In genomic region chr16:89506791-89507191, GRCh38 we compare ENCODE assay signal across 8 cellular contexts. TPM values are rescaled to one million over a fixed set of nuclear protein-coding genes. Genes with fewer than 3 reads are reported as not detected.
DNase-seq lines count a peak whose midpoint lies in the region; ATAC-seq and TF ChIP-seq lines count a peak whose summit lies in the region.

No MANE protein-coding gene starts in this region.

- DNase-seq in H7 (peak; percentile 64), endothelial cell (ENCODE audit: low spot score) (no peak), skeletal muscle cell (ENCODE audit: low read depth) (no peak), mucosa of gallbladder (ENCODE audit: low spot score) (no peak), A172 (ENCODE audit: low spot score) (no peak), NCI-H2171 (lab: John Stamatoyannopoulos, UW) (no peak)
- peak; percentile 41 for DNase-seq in activated CD4-positive, alpha-beta T cell treated with anti-CD3 and anti-CD28 coated beads, Interleukin-2, amount 10 ng/mL, durations not matched to agents 7 days and 5 days

- peaks cover 45% of the 10 kb centered on the region for H3K4me1 Mint-ChIP-seq in activated CD4-positive, alpha-beta T cell treated with anti-CD3 and anti-CD28 coated beads, Interleukin-2, amount 10 ng/mL, durations not matched to agents 7 days and 5 days
- H3K4me1 Mint-ChIP-seq in endothelial cell (ENCODE audit: unreplicated experiment): peaks cover 21% of the 10 kb centered on the region

- H3K27me3 Mint-ChIP-seq in activated CD4-positive, alpha-beta T cell treated with anti-CD3 and anti-CD28 coated beads, Interleukin-2, amount 10 ng/mL, durations not matched to agents 7 days and 5 days: no peaks in the 10 kb centered on the region
- peaks cover 9% of the 10 kb centered on the region for H3K27me3 Mint-ChIP-seq in endothelial cell (ENCODE audit: unreplicated experiment)

- POLR2A ChIA-PET in activated CD4-positive, alpha-beta T cell treated with anti-CD3 and anti-CD28 coated beads, Interleukin-2, amount 10 ng/mL, durations not matched to agents 7 days and 5 days (lab: Charles Lee): interaction anchor here (0.6 kb wide), 2 partner anchors 16 to 211 kb away, joined by 3 to 4 read pairs; no protein-coding TSS in a partner anchor

- H3K4me3 Mint-ChIP-seq in activated CD4-positive, alpha-beta T cell treated with anti-CD3 and anti-CD28 coated beads, Interleukin-2, amount 10 ng/mL, durations not matched to agents 7 days and 5 days: peak overlapping the region; percentile 73
- H3K4me3 Mint-ChIP-seq in endothelial cell (ENCODE audit: unreplicated experiment): peak overlapping the region; percentile 82

- peaks cover 8% of the 10 kb centered on the region for H3K36me3 Mint-ChIP-seq in activated CD4-positive, alpha-beta T cell treated with anti-CD3 and anti-CD28 coated beads, Interleukin-2, amount 10 ng/mL, durations not matched to agents 7 days and 5 days (ENCODE audit: low read depth)
- no peaks in the 10 kb centered on the region for H3K36me3 Mint-ChIP-seq in endothelial cell (ENCODE audit: low read depth, unreplicated experiment)

- ATAC-seq in GM19397 (IDR thresholded peaks at IDR 0.05; ENCODE audit: unreplicated experiment): no peak

- CTCF ChIA-PET in activated CD4-positive, alpha-beta T cell treated with anti-CD3 and anti-CD28 coated beads, Interleukin-2, amount 10 ng/mL, durations not matched to agents 7 days and 5 days (lab: Charles Lee): interaction anchor here (1.3 to 1.5 kb wide), 2 partner anchors 14 to 191 kb away, joined by 3 to 4 read pairs; no protein-coding TSS in a partner anchor

- peaks cover 6% of the 10 kb centered on the region; the same call in 1 of the 2 replicates for H3K27me3 ChIP-seq in H7 (ENCODE audit: control insufficient read depth, insufficient read depth, low read length)

- H3K4me3 ChIP-seq in H7 (ENCODE audit: insufficient read depth, low read depth, low read length): peak overlapping the region; percentile 18; the same call in 1 of the 2 replicates
- peak overlapping the region; percentile 91 for H3K4me3 ChIP-seq in skeletal muscle cell (ENCODE audit: low read depth, low read length)

- H3K9me3 Mint-ChIP-seq in activated CD4-positive, alpha-beta T cell treated with anti-CD3 and anti-CD28 coated beads, Interleukin-2, amount 10 ng/mL, durations not matched to agents 7 days and 5 days: no peaks in the 10 kb centered on the region
- no peaks in the 10 kb centered on the region for H3K9me3 Mint-ChIP-seq in endothelial cell (ENCODE audit: unreplicated experiment)

- H3K36me3 ChIP-seq in H7 (replicated peaks; ENCODE audit: control insufficient read depth, insufficient read depth, low read length): peaks cover 13% of the 10 kb centered on the region

- peak overlapping the region; percentile 96 for H3K27ac Mint-ChIP-seq in activated CD4-positive, alpha-beta T cell treated with anti-CD3 and anti-CD28 coated beads, Interleukin-2, amount 10 ng/mL, durations not matched to agents 7 days and 5 days
- H3K27ac Mint-ChIP-seq in endothelial cell (ENCODE audit: unreplicated experiment): no peak overlapping the region

- TF ChIP-seq CTCF in endothelial cell (IDR thresholded peaks at IDR 0.05; ENCODE audit: unreplicated experiment): no peak

RNA-seq across cellular contexts. Expression of gene SPG7, which starts 1.4 kb away (rescaled TPM):
- total RNA-seq in H7 (2014; rRNA removed; shearing (Covaris generic)): 120 and 161 TPM in 2 replicates
- total RNA-seq in activated CD4-positive, alpha-beta T cell treated with anti-CD3 and anti-CD28 coated beads, Interleukin-2, amount 10 ng/mL, durations not matched to agents 7 days and 5 days: 100 to 1,000 TPM in 1 of 2 experiments, 10 to 100 TPM in 1; 88.3 to 101 TPM
- total RNA-seq in endothelial cell (ENCODE audit: unreplicated experiment) (207 TPM), mucosa of gallbladder (106 TPM)
- 171 and 208 TPM in 2 replicates for total RNA-seq in A172 (2014; rRNA removed; shearing (Covaris generic))

RNA-seq across cellular contexts. Expression of gene ANKRD11, which starts 16.4 kb away (rescaled TPM):
- total RNA-seq in H7 (2014; rRNA removed; shearing (Covaris generic)): 54.4 and 77.3 TPM in 2 replicates
- 100 to 1,000 TPM; 158 to 178 TPM for total RNA-seq in activated CD4-positive, alpha-beta T cell treated with anti-CD3 and anti-CD28 coated beads, Interleukin-2, amount 10 ng/mL, durations not matched to agents 7 days and 5 days
- total RNA-seq in endothelial cell (ENCODE audit: unreplicated experiment) (165 TPM), mucosa of gallbladder (143 TPM)
- total RNA-seq in A172 (2014; rRNA removed; shearing (Covaris generic)): 48.3 and 61.6 TPM in 2 replicates

RNA-seq across cellular contexts. Expression of gene RPL13, which starts 53.7 kb away (rescaled TPM):
- 6,334 and 6,497 TPM in 2 replicates for total RNA-seq in H7 (2014; rRNA removed; shearing (Covaris generic))
- total RNA-seq in activated CD4-positive, alpha-beta T cell treated with anti-CD3 and anti-CD28 coated beads, Interleukin-2, amount 10 ng/mL, durations not matched to agents 7 days and 5 days: 1,000 to 10,000 TPM; 1,763 to 2,076 TPM
- 2,070 TPM for total RNA-seq in endothelial cell (ENCODE audit: unreplicated experiment)
- total RNA-seq in mucosa of gallbladder: 1,696 TPM
- 4,331 and 5,553 TPM in 2 replicates for total RNA-seq in A172 (2014; rRNA removed; shearing (Covaris generic))

Comparison
In these comparisons a context has a peak if more than half of its experiments do, and no peak if none do; other contexts are left out.
1. DNase-seq: peak in H7 (single experiment) and activated CD4-positive, alpha-beta T cell treated with anti-CD3 and anti-CD28 coated beads, Interleukin-2, amount 10 ng/mL, durations not matched to agents 7 days and 5 days (single experiment); none in endothelial cell (single experiment), skeletal muscle cell (single experiment), mucosa of gallbladder (single experiment), A172 (single experiment) and NCI-H2171 (single experiment).